Comparison of ENCODE assay signal across 8 cellular contexts in the genomic region with DNA sequence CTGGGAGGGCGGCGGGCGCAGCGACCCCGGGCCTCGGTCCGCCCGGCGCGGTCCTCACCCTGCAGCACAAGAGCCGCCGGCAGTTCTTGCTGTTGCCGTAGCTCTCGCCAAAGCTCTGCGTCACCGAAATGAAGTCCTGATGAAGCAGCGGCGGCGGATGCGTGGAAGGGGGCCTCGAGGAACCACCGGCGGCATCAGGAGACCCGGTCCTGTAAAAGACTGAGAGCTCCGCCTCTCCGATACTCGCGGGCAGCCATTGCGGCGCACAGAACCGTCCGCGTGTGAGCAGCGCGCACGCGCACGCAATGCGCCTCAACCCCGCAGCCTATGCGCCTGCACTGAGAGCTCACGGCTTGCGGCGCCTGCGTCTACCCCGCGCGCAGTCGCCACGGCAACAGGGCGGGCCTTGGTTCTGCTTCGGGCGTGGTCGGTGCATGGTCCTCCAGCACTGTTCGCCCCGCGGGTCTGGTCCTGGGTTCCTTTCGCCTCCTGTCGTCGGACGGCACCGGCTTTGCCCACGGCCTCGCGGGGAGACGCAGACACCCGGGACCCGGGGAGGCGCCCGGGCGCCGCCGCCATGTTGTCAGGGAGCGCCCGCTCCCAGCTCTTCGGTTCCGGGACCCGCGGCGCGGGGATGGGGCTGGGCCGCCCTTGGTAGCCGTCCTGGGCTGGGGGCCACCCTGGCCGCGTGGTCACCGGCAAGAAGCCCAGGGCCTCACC. TPM values are rescaled to one million over a fixed set of nuclear protein-coding genes. Genes with fewer than 3 reads are reported as not detected.
A peak's percentile ranks its signal among the peaks of the same experiment; 100 is the strongest.
DNase-seq lines count a peak whose midpoint lies in the region; ATAC-seq and TF ChIP-seq lines count a peak whose summit lies in the region.

No MANE protein-coding gene starts in this region.

- H3K9me3 Mint-ChIP-seq in activated T-helper 2 cell treated with anti-CD3 and anti-CD28 coated beads, Interferon-gamma antibody, Interleukin-2, Interleukin-4, amounts not matched to agents 10 μg/mL and 5 μg/mL and 100 μg/mL, durations not matched to agents 14 hours and 24 hours and 36 hours: no peaks in the 10 kb centered on the region
- H3K9me3 Mint-ChIP-seq in natural killer cell: no peaks in the 10 kb centered on the region
- no peaks in the 10 kb centered on the region for H3K9me3 Mint-ChIP-seq in stimulated activated naive B cell treated with anti-CD40 and anti-IgM and Interleukin-4, amounts not matched to agents 10 μg/mL and 1 μg/mL and 100 μg/mL, for 72 hours

- peaks cover 3% of the 10 kb centered on the region for H3K36me3 Mint-ChIP-seq in activated T-helper 2 cell treated with anti-CD3 and anti-CD28 coated beads, Interferon-gamma antibody, Interleukin-2, Interleukin-4, amounts not matched to agents 10 μg/mL and 5 μg/mL and 100 μg/mL, durations not matched to agents 14 hours and 24 hours and 36 hours (ENCODE audit: low read depth)
- no peaks in the 10 kb centered on the region for H3K36me3 Mint-ChIP-seq in natural killer cell
- peaks cover 2 to 16% of the 10 kb centered on the region in 2 donors for H3K36me3 Mint-ChIP-seq in stimulated activated naive B cell treated with anti-CD40 and anti-IgM and Interleukin-4, amounts not matched to agents 10 μg/mL and 1 μg/mL and 100 μg/mL, for 72 hours

- TF ChIP-seq CTCF in fibroblast of pulmonary artery (IDR thresholded peaks at IDR 0.05; ENCODE audit: low read length, missing control alignments): no peak
- no peak for TF ChIP-seq CTCF in natural killer cell (IDR thresholded peaks at IDR 0.05)

- intact Hi-C loops in activated T-helper 2 cell treated with anti-CD3 and anti-CD28 coated beads, Interferon-gamma antibody, Interleukin-2, Interleukin-4, amounts not matched to agents 10 μg/mL and 5 μg/mL and 100 μg/mL, durations not matched to agents 14 hours and 24 hours and 36 hours (cut with micrococcal nuclease): loop anchor here (2.0 to 10.0 kb wide), 5 partner anchors 43 to 1035 kb away; a partner anchor contains a TSS
- intact Hi-C loops in natural killer cell (cut with micrococcal nuclease): loop anchor here (5.0 kb wide), 1 partner anchor 93 kb away; a partner anchor contains a TSS

- H3K4me3 ChIP-seq in fibroblast of pulmonary artery (replicated peaks; ENCODE audit: low read depth, low read length): peak overlapping the region; percentile 76

- peaks cover 24% of the 10 kb centered on the region for H3K4me1 Mint-ChIP-seq in activated T-helper 2 cell treated with anti-CD3 and anti-CD28 coated beads, Interferon-gamma antibody, Interleukin-2, Interleukin-4, amounts not matched to agents 10 μg/mL and 5 μg/mL and 100 μg/mL, durations not matched to agents 14 hours and 24 hours and 36 hours (ENCODE audit: low read depth)
- H3K4me1 Mint-ChIP-seq in natural killer cell: peaks cover 22 to 24% of the 10 kb centered on the region in 2 donors
- H3K4me1 Mint-ChIP-seq in stimulated activated naive B cell treated with anti-CD40 and anti-IgM and Interleukin-4, amounts not matched to agents 10 μg/mL and 1 μg/mL and 100 μg/mL, for 72 hours: peaks cover 18 to 28% of the 10 kb centered on the region in 2 donors

- peak; percentile 88 for DNase-seq in DMS79 treated with DMSO at 0.1 percent for 48 hours (lab: John Stamatoyannopoulos, UW)
- peak; percentile 78 to 88 for DNase-seq in Kasumi-1 (lab: John Stamatoyannopoulos, UW)
- peak; percentile 88 for DNase-seq in RPMI7951 (ENCODE audit: low read depth)
- peak; percentile 90 for DNase-seq in activated T-helper 2 cell treated with anti-CD3 and anti-CD28 coated beads, Interferon-gamma antibody, Interleukin-2, Interleukin-4, amounts not matched to agents 10 μg/mL and 5 μg/mL and 100 μg/mL, durations not matched to agents 14 hours and 24 hours and 36 hours (ENCODE audit: low spot score)
- peak; percentile 93 for DNase-seq in fibroblast of pulmonary artery (ENCODE audit: low read depth)
- peak; percentile 80 for DNase-seq in natural killer cell
- peak; percentile 88 for DNase-seq in stimulated activated naive B cell treated with anti-CD40 and anti-IgM and Interleukin-4, amounts not matched to agents 10 μg/mL and 1 μg/mL and 100 μg/mL, for 72 hours

- H3K27ac Mint-ChIP-seq in activated T-helper 2 cell treated with anti-CD3 and anti-CD28 coated beads, Interferon-gamma antibody, Interleukin-2, Interleukin-4, amounts not matched to agents 10 μg/mL and 5 μg/mL and 100 μg/mL, durations not matched to agents 14 hours and 24 hours and 36 hours: peak overlapping the region; percentile 38
- peak overlapping the region in 1 of 2 donors; percentile 96 for H3K27ac Mint-ChIP-seq in natural killer cell
- H3K27ac Mint-ChIP-seq in stimulated activated naive B cell treated with anti-CD40 and anti-IgM and Interleukin-4, amounts not matched to agents 10 μg/mL and 1 μg/mL and 100 μg/mL, for 72 hours: peak overlapping the region; percentile 88

- H3K4me3 Mint-ChIP-seq in activated T-helper 2 cell treated with anti-CD3 and anti-CD28 coated beads, Interferon-gamma antibody, Interleukin-2, Interleukin-4, amounts not matched to agents 10 μg/mL and 5 μg/mL and 100 μg/mL, durations not matched to agents 14 hours and 24 hours and 36 hours (ENCODE audit: low read depth): peak overlapping the region; percentile 88
- peak overlapping the region; percentile 79 for H3K4me3 Mint-ChIP-seq in natural killer cell
- H3K4me3 Mint-ChIP-seq in stimulated activated naive B cell treated with anti-CD40 and anti-IgM and Interleukin-4, amounts not matched to agents 10 μg/mL and 1 μg/mL and 100 μg/mL, for 72 hours: peak overlapping the region; percentile 81 to 97

- H3K27me3 Mint-ChIP-seq in activated T-helper 2 cell treated with anti-CD3 and anti-CD28 coated beads, Interferon-gamma antibody, Interleukin-2, Interleukin-4, amounts not matched to agents 10 μg/mL and 5 μg/mL and 100 μg/mL, durations not matched to agents 14 hours and 24 hours and 36 hours (ENCODE audit: low read depth): peaks cover 3% of the 10 kb centered on the region
- peaks cover 6 to 7% of the 10 kb centered on the region in 2 donors for H3K27me3 Mint-ChIP-seq in natural killer cell (ENCODE audit: low read depth in 2 of 2)
- H3K27me3 Mint-ChIP-seq in stimulated activated naive B cell treated with anti-CD40 and anti-IgM and Interleukin-4, amounts not matched to agents 10 μg/mL and 1 μg/mL and 100 μg/mL, for 72 hours: peaks cover 0 to under 1% of the 10 kb centered on the region in 2 donors

- ATAC-seq in GM21786 (IDR thresholded peaks at IDR 0.05; ENCODE audit: unreplicated experiment) (peak; percentile 80), natural killer cell (peak; percentile 96 to 99 (median 97))
- ATAC-seq in stimulated activated naive B cell treated with anti-CD40 and anti-IgM and Interleukin-4, amounts not matched to agents 10 μg/mL and 1 μg/mL and 100 μg/mL, for 72 hours (replicated peaks): peak; percentile 96 to 97

RNA-seq across cellular contexts. Expression of a gene that starts 9.3 kb away (rescaled TPM):
- total RNA-seq in RPMI7951 (2014; rRNA removed; shearing (Covaris generic)): 0.20 TPM in 1 of 2 replicates, not detected in the other
- 0.07 TPM in 1 of 2 replicates, not detected in the other for total RNA-seq in activated T-helper 2 cell treated with anti-CD3 and anti-CD28 coated beads, Interferon-gamma antibody, Interleukin-2, Interleukin-4, amounts not matched to agents 10 μg/mL and 5 μg/mL and 100 μg/mL, durations not matched to agents 14 hours and 24 hours and 36 hours
- not detected for total RNA-seq in natural killer cell

RNA-seq across cellular contexts. Expression of a gene that starts 15.1 kb away (rescaled TPM):
- total RNA-seq in RPMI7951 (2014; rRNA removed; shearing (Covaris generic)): 30.8 and 37.5 TPM in 2 replicates
- total RNA-seq in activated T-helper 2 cell treated with anti-CD3 and anti-CD28 coated beads, Interferon-gamma antibody, Interleukin-2, Interleukin-4, amounts not matched to agents 10 μg/mL and 5 μg/mL and 100 μg/mL, durations not matched to agents 14 hours and 24 hours and 36 hours: 318 and 321 TPM in 2 replicates
- 100 to 1,000 TPM; 233 to 264 (median 251) TPM for total RNA-seq in natural killer cell

RNA-seq across cellular contexts. Expression of a gene that starts 40.2 kb away (rescaled TPM):
- total RNA-seq in RPMI7951 (2014; rRNA removed; shearing (Covaris generic)): not detected in 2 replicates
- total RNA-seq in activated T-helper 2 cell treated with anti-CD3 and anti-CD28 coated beads, Interferon-gamma antibody, Interleukin-2, Interleukin-4, amounts not matched to agents 10 μg/mL and 5 μg/mL and 100 μg/mL, durations not matched to agents 14 hours and 24 hours and 36 hours: 0.21 and 0.34 TPM in 2 replicates
- total RNA-seq in natural killer cell: not detected

RNA-seq across cellular contexts. Expression of a gene that starts 42.2 kb away (rescaled TPM):
- total RNA-seq in RPMI7951 (2014; rRNA removed; shearing (Covaris generic)): not detected in 2 replicates
- total RNA-seq in activated T-helper 2 cell treated with anti-CD3 and anti-CD28 coated beads, Interferon-gamma antibody, Interleukin-2, Interleukin-4, amounts not matched to agents 10 μg/mL and 5 μg/mL and 100 μg/mL, durations not matched to agents 14 hours and 24 hours and 36 hours: not detected in 2 replicates
- total RNA-seq in natural killer cell: not detected

RNA-seq across cellular contexts. Expression of a gene that starts 42.8 kb away (rescaled TPM):
- total RNA-seq in RPMI7951 (2014; rRNA removed; shearing (Covaris generic)): 39.2 and 56.9 TPM in 2 replicates
- 47.5 and 52.2 TPM in 2 replicates for total RNA-seq in activated T-helper 2 cell treated with anti-CD3 and anti-CD28 coated beads, Interferon-gamma antibody, Interleukin-2, Interleukin-4, amounts not matched to agents 10 μg/mL and 5 μg/mL and 100 μg/mL, durations not matched to agents 14 hours and 24 hours and 36 hours
- 10 to 100 TPM; 75.1 to 99.4 (median 80.4) TPM for total RNA-seq in natural killer cell

Comparison
In these comparisons a context has a peak if more than half of its experiments do, and no peak if none do; other contexts are left out.
1. Peak in every context shown above with its lines: DNase-seq, ATAC-seq and H3K4me3 ChIP-seq.